ENCODE assay signal across 29 cellular contexts in genomic region chr15:99962006-99962561, GRCh38.
A peak's percentile ranks its signal among the peaks of the same experiment; 100 is the strongest.
DNase-seq lines count a peak whose midpoint lies in the region; ATAC-seq and TF ChIP-seq lines count a peak whose summit lies in the region.
"Had no signal": no experiment of that assay in that cellular context is flagged by ENCODE, and none has a peak within 500 bp of the region (broad histone marks: within the 10 kb centered on the region; RNA-seq: fewer than 3 reads in every experiment).

No MANE protein-coding gene starts in this region.

- no peaks in the 10 kb centered on the region for H3K9me3 Mint-ChIP-seq in activated naive CD8-positive, alpha-beta T cell treated with anti-CD3 and anti-CD28 coated beads, Interleukin-2, amount 10 ng/mL, durations not matched to agents 7 days and 5 days
- H3K9me3 Mint-ChIP-seq in activated naive CD8-positive, alpha-beta T cell treated with anti-CD3 and anti-CD28 coated beads, Interleukin-2, amount 50 U/mL, for 24 hours: no peaks in the 10 kb centered on the region
- no peaks in the 10 kb centered on the region for H3K9me3 Mint-ChIP-seq in osteocyte (ENCODE audit: unreplicated experiment)
- H3K9me3 Mint-ChIP-seq in effector memory CD8-positive, alpha-beta T cell: no peaks in the 10 kb centered on the region
- H3K9me3 Mint-ChIP-seq: activated CD8-positive, alpha-beta T cell treated with anti-CD3 and anti-CD28 coated beads for 36 hours had no signal

- no peak for TF ChIP-seq CTCF in osteocyte (IDR thresholded peaks at IDR 0.05)

- POLR2A ChIA-PET in activated naive CD8-positive, alpha-beta T cell treated with anti-CD3 and anti-CD28 coated beads, Interleukin-2, amount 10 ng/mL, durations not matched to agents 7 days and 5 days (lab: Charles Lee): no interaction called here

- no peak overlapping the region for H3K4me3 Mint-ChIP-seq in activated naive CD8-positive, alpha-beta T cell treated with anti-CD3 and anti-CD28 coated beads, Interleukin-2, amount 10 ng/mL, durations not matched to agents 7 days and 5 days
- no peak overlapping the region for H3K4me3 Mint-ChIP-seq in activated naive CD8-positive, alpha-beta T cell treated with anti-CD3 and anti-CD28 coated beads, Interleukin-2, amount 50 U/mL, for 24 hours
- H3K4me3 Mint-ChIP-seq in osteocyte (ENCODE audit: unreplicated experiment): no peak overlapping the region
- no peak overlapping the region for H3K4me3 Mint-ChIP-seq in effector memory CD8-positive, alpha-beta T cell
- H3K4me3 Mint-ChIP-seq: activated CD4-positive, alpha-beta T cell treated with anti-CD3 and anti-CD28 coated beads for 36 hours; activated CD8-positive, alpha-beta T cell treated with anti-CD3 and anti-CD28 coated beads for 36 hours; GM23338 had no signal

- no peaks in the 10 kb centered on the region for H3K4me1 Mint-ChIP-seq in activated naive CD8-positive, alpha-beta T cell treated with anti-CD3 and anti-CD28 coated beads, Interleukin-2, amount 10 ng/mL, durations not matched to agents 7 days and 5 days
- H3K4me1 Mint-ChIP-seq in activated naive CD8-positive, alpha-beta T cell treated with anti-CD3 and anti-CD28 coated beads, Interleukin-2, amount 50 U/mL, for 24 hours: peaks cover 4% of the 10 kb centered on the region
- peaks cover 5% of the 10 kb centered on the region for H3K4me1 Mint-ChIP-seq in osteocyte (ENCODE audit: unreplicated experiment)
- H3K4me1 Mint-ChIP-seq in effector memory CD8-positive, alpha-beta T cell (ENCODE audit: low read depth in 2 of 2): peaks cover 2 to 4% of the 10 kb centered on the region in 2 donors
- H3K4me1 Mint-ChIP-seq: GM23338 had no signal

- H3K27me3 Mint-ChIP-seq in activated naive CD8-positive, alpha-beta T cell treated with anti-CD3 and anti-CD28 coated beads, Interleukin-2, amount 10 ng/mL, durations not matched to agents 7 days and 5 days: peaks cover 7% of the 10 kb centered on the region
- peaks cover 6% of the 10 kb centered on the region for H3K27me3 Mint-ChIP-seq in activated naive CD8-positive, alpha-beta T cell treated with anti-CD3 and anti-CD28 coated beads, Interleukin-2, amount 50 U/mL, for 24 hours
- H3K27me3 Mint-ChIP-seq in osteocyte (ENCODE audit: unreplicated experiment): peaks cover 17% of the 10 kb centered on the region
- peaks cover 39 to 66% of the 10 kb centered on the region in 2 donors for H3K27me3 Mint-ChIP-seq in effector memory CD8-positive, alpha-beta T cell

- ATAC-seq in activated naive CD8-positive, alpha-beta T cell treated with anti-CD3 and anti-CD28 coated beads, Interleukin-2, amount 10 ng/mL, durations not matched to agents 7 days and 5 days (ENCODE audit: low read depth): no peak
- ATAC-seq in activated naive CD8-positive, alpha-beta T cell treated with anti-CD3 and anti-CD28 coated beads, Interleukin-2, amount 50 U/mL, for 24 hours: no peak
- ATAC-seq in effector memory CD8-positive, alpha-beta T cell (replicated peaks): no peak
- ATAC-seq: activated CD4-positive, alpha-beta T cell treated with anti-CD3 and anti-CD28 coated beads for 36 hours; activated CD8-positive, alpha-beta T cell treated with anti-CD3 and anti-CD28 coated beads for 36 hours; GM23338 had no signal

- H3K27ac Mint-ChIP-seq in activated naive CD8-positive, alpha-beta T cell treated with anti-CD3 and anti-CD28 coated beads, Interleukin-2, amount 10 ng/mL, durations not matched to agents 7 days and 5 days: no peak overlapping the region
- H3K27ac Mint-ChIP-seq in activated naive CD8-positive, alpha-beta T cell treated with anti-CD3 and anti-CD28 coated beads, Interleukin-2, amount 50 U/mL, for 24 hours: no peak overlapping the region
- H3K27ac Mint-ChIP-seq in osteocyte (ENCODE audit: unreplicated experiment): no peak overlapping the region
- H3K27ac Mint-ChIP-seq in effector memory CD8-positive, alpha-beta T cell: no peak overlapping the region
- H3K27ac Mint-ChIP-seq: activated CD4-positive, alpha-beta T cell treated with anti-CD3 and anti-CD28 coated beads for 36 hours; activated CD8-positive, alpha-beta T cell treated with anti-CD3 and anti-CD28 coated beads for 36 hours; GM23338 had no signal

- H3K36me3 Mint-ChIP-seq in activated naive CD8-positive, alpha-beta T cell treated with anti-CD3 and anti-CD28 coated beads, Interleukin-2, amount 10 ng/mL, durations not matched to agents 7 days and 5 days: no peaks in the 10 kb centered on the region
- no peaks in the 10 kb centered on the region for H3K36me3 Mint-ChIP-seq in activated naive CD8-positive, alpha-beta T cell treated with anti-CD3 and anti-CD28 coated beads, Interleukin-2, amount 50 U/mL, for 24 hours (ENCODE audit: low read depth)
- H3K36me3 Mint-ChIP-seq in osteocyte (ENCODE audit: unreplicated experiment): no peaks in the 10 kb centered on the region
- no peaks in the 10 kb centered on the region for H3K36me3 Mint-ChIP-seq in effector memory CD8-positive, alpha-beta T cell (ENCODE audit: insufficient read depth)

- peak; percentile 2 for DNase-seq in activated naive CD8-positive, alpha-beta T cell treated with anti-CD3 and anti-CD28 coated beads, Interleukin-2, amount 10 ng/mL, durations not matched to agents 7 days and 5 days
- DNase-seq in activated naive CD8-positive, alpha-beta T cell treated with anti-CD3 and anti-CD28 coated beads, Interleukin-2, amount 50 U/mL, for 24 hours: no peak
- DNase-seq in ecto neural progenitor cell (ENCODE audit: low spot score): peak; percentile 29
- DNase-seq in osteocyte (ENCODE audit: extremely low spot score, unreplicated experiment): peak; percentile 79
- DNase-seq in RPMI8226: no peak
- DNase-seq in HuH-7 (ENCODE audit: low spot score): no peak
- no peak for DNase-seq in effector memory CD8-positive, alpha-beta T cell
- no peak for DNase-seq in dedifferentiated amniotic fluid mesenchymal stem cell (ENCODE audit: extremely low spot score)
- DNase-seq: 8988T; activated CD4-positive, alpha-beta T cell treated with anti-CD3 and anti-CD28 coated beads for 36 hours; activated CD8-positive, alpha-beta T cell treated with anti-CD3 and anti-CD28 coated beads for 36 hours; central memory CD4-positive, alpha-beta T cell; COR-L47; DMS79 treated with DMSO at 0.1 percent for 48 hours; GDM1; IMR-90; mammary epithelial cell; MV-4-11; NCI-H1436; NCI-H2081 treated with DMSO at 0.1 percent for 48 hours; NCI-H226; retina; SJCRH30; stimulated activated CD4-positive, alpha-beta T cell treated with anti-CD3 and anti-CD28 coated beads, Interleukin-1b, Interleukin-23, amount 100 ng/mL, for 48 hours; stomach; SW 1271; T-helper 9 cell; thyroid gland had no signal

Comparison
In these comparisons a context has a peak if more than half of its experiments do, and no peak if none do; other contexts are left out.
1. DNase-seq: peak in activated naive CD8-positive, alpha-beta T cell treated with anti-CD3 and anti-CD28 coated beads, Interleukin-2, amount 10 ng/mL, durations not matched to agents 7 days and 5 days (single experiment), ecto neural progenitor cell (single experiment) and osteocyte (single experiment); none in activated naive CD8-positive, alpha-beta T cell treated with anti-CD3 and anti-CD28 coated beads, Interleukin-2, amount 50 U/mL, for 24 hours (single experiment), RPMI8226 (single experiment), HuH-7 (single experiment), effector memory CD8-positive, alpha-beta T cell (0 of 3) and dedifferentiated amniotic fluid mesenchymal stem cell (single experiment).